Comparison of ENCODE assay signal across 21 cellular contexts in the genomic region with DNA sequence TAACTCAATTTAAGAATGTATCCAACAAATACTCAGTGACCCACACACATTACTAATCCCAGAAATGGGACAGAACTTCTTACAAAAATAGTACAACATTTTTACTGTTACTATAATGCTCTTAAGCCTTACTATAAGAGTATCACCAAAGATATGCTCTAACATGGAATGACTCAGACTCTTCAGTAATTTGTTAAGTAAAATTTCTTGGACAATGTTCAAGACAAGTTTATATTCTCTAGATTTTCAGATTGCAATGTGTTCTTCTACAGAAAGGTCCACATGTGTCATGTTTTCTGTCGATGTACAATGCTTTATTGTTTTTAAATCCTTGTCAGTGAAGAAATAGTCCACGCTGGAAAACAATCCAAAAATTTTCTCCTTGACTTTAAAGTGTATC.
DNase-seq lines count a peak whose midpoint lies in the region; ATAC-seq, FAIRE-seq and TF ChIP-seq lines count a peak whose summit lies in the region.
"Had no signal": no experiment of that assay in that cellular context is flagged by ENCODE, and none has a peak within 500 bp of the region (broad histone marks: within the 10 kb centered on the region; RNA-seq: fewer than 3 reads in every experiment).

No MANE protein-coding gene starts in this region.

- ATAC-seq in GM21576 (IDR thresholded peaks at IDR 0.05; ENCODE audit: unreplicated experiment) (no peak), GM21423 (IDR thresholded peaks at IDR 0.05; ENCODE audit: unreplicated experiment) (no peak)
- ATAC-seq: CD8-positive, alpha-beta T cell; GM12878; HCT116; HepG2 had no signal

- no peak overlapping the region for H3K4me3 Mint-ChIP-seq in astrocyte (ENCODE audit: unreplicated experiment)
- H3K4me3 Mint-ChIP-seq: B cell; CD8-positive, alpha-beta T cell had no signal

- no peak overlapping the region for H3K27ac ChIP-seq in mammary epithelial cell (ENCODE audit: insufficient read depth, low read depth, low read length)
- no peak overlapping the region for H3K27ac ChIP-seq in breast epithelium
- no peak overlapping the region for H3K27ac ChIP-seq in astrocyte (ENCODE audit: low read depth, low read length)
- H3K27ac ChIP-seq: BLaER1 treated with 17β-estradiol and CSF1 and Interleukin-3, amounts not matched to agents 10 nM and 100 nM had no signal

- no peak overlapping the region for H3K27ac Mint-ChIP-seq in astrocyte (ENCODE audit: unreplicated experiment)
- H3K27ac Mint-ChIP-seq: B cell; CD8-positive, alpha-beta T cell had no signal

- H3K4me3 ChIP-seq in mammary epithelial cell (replicated peaks in 1 of 3; ENCODE audit: insufficient read depth in 1 of 3, low read depth in 2 of 3, low read length in 3 of 3) (no peak overlapping the region), breast epithelium (no peak overlapping the region), astrocyte (ENCODE audit: insufficient read depth, low read depth, low read length) (no peak overlapping the region), fibroblast of pulmonary artery (replicated peaks; ENCODE audit: low read depth, low read length) (no peak overlapping the region)
- H3K4me3 ChIP-seq: BLaER1 treated with 17β-estradiol and CSF1 and Interleukin-3, amounts not matched to agents 10 nM and 100 nM; GM12878 had no signal

- TF ChIP-seq CTCF in mammary epithelial cell (conservative IDR thresholded peaks at IDR 0.05 in 1 of 2, IDR thresholded peaks at IDR 0.05 in 1 of 2; ENCODE audit: extremely low read depth in 1 of 2, insufficient read depth in 1 of 2, low read depth in 1 of 2, low read length in 2 of 2) = no peak
- no peak for TF ChIP-seq CTCF in breast epithelium (IDR thresholded peaks at IDR 0.05)
- no peak for TF ChIP-seq CTCF in astrocyte (IDR thresholded peaks at IDR 0.05; ENCODE audit: insufficient read depth, low read depth, low read length)
- no peak for TF ChIP-seq CTCF in fibroblast of pulmonary artery (IDR thresholded peaks at IDR 0.05; ENCODE audit: low read length, missing control alignments)

- H3K4me2 ChIP-seq in mammary epithelial cell (ENCODE audit: insufficient read depth, low read depth, low read length) = no peak overlapping the region
- H3K4me2 ChIP-seq in astrocyte (ENCODE audit: low read length) = no peak overlapping the region
- H3K4me2 ChIP-seq: BLaER1 treated with 17β-estradiol and CSF1 and Interleukin-3, amounts not matched to agents 10 nM and 100 nM had no signal

- no peaks in the 10 kb centered on the region for H3K4me1 ChIP-seq in mammary epithelial cell (ENCODE audit: insufficient read depth, low read length)
- H3K4me1 ChIP-seq in breast epithelium = no peaks in the 10 kb centered on the region
- no peaks in the 10 kb centered on the region for H3K4me1 ChIP-seq in astrocyte (ENCODE audit: insufficient read depth, low read length)
- H3K4me1 ChIP-seq: BLaER1 treated with 17β-estradiol and CSF1 and Interleukin-3, amounts not matched to agents 10 nM and 100 nM had no signal

- H3K9ac ChIP-seq in mammary epithelial cell (ENCODE audit: insufficient read depth, low read length) = no peak overlapping the region
- no peak overlapping the region for H3K9ac ChIP-seq in astrocyte (ENCODE audit: low read length)
- H3K9ac ChIP-seq: BLaER1 treated with 17β-estradiol and CSF1 and Interleukin-3, amounts not matched to agents 10 nM and 100 nM had no signal

- BruUV-seq in mammary epithelial cell (replicated peaks; lab: Mats Ljungman, UMichigan) = no TSS peak

- in situ Hi-C loops in mammary epithelial cell (cut with MboI; ENCODE audit: low sequenced_read_pairs in 2 of 2) = no loop called here

- H2AFZ ChIP-seq in mammary epithelial cell (ENCODE audit: low read depth, low read length) (no peak overlapping the region), astrocyte (ENCODE audit: low read depth, low read length) (no peak overlapping the region)

- DNase-seq in mammary epithelial cell (peak; percentile 10), breast epithelium (ENCODE audit: low spot score in 2 of 2) (no peak), astrocyte (ENCODE audit: low read depth) (peak; percentile 53), fibroblast of pulmonary artery (ENCODE audit: low read depth) (peak; percentile 17), NCI-H510A treated with DMSO at 0.1 percent for 48 hours (lab: John Stamatoyannopoulos, UW) (no peak)
- DNase-seq: 8988T; Calu3; CD8-positive, alpha-beta T cell; DMS 273 treated with DMSO at 0.1 percent for 48 hours; DMS53; DND-41; EL; GOT3; H7 had no signal

- CTCF ChIA-PET in mammary epithelial cell (lab: Charles Lee; ENCODE audit: low non-redundant PET) = no interaction called here

- no peaks in the 10 kb centered on the region for H3K27me3 Mint-ChIP-seq in astrocyte (ENCODE audit: low read depth, unreplicated experiment)

- H3K27me3 ChIP-seq in mammary epithelial cell (ENCODE audit: insufficient read depth, low read length) = no peaks in the 10 kb centered on the region
- no peaks in the 10 kb centered on the region for H3K27me3 ChIP-seq in breast epithelium
- peaks cover 3% of the 10 kb centered on the region for H3K27me3 ChIP-seq in astrocyte (ENCODE audit: insufficient read depth, low read length)
- H3K27me3 ChIP-seq: BLaER1 treated with 17β-estradiol and CSF1 and Interleukin-3, amounts not matched to agents 10 nM and 100 nM had no signal

- intact Hi-C loops in mammary epithelial cell (cut with micrococcal nuclease) (no loop called here), breast epithelium (cut with DNase I; ENCODE audit: low total_unique reads) (no loop called here)

- H3K9me3 ChIP-seq in mammary epithelial cell (replicated peaks; ENCODE audit: insufficient read depth, low read length) = no peaks in the 10 kb centered on the region
- H3K9me3 ChIP-seq in breast epithelium = no peaks in the 10 kb centered on the region
- no peaks in the 10 kb centered on the region for H3K9me3 ChIP-seq in astrocyte (ENCODE audit: insufficient read depth, low read depth, low read length)

- H3K4me1 Mint-ChIP-seq in astrocyte (ENCODE audit: low read depth, unreplicated experiment) = peaks cover 1% of the 10 kb centered on the region
- H3K4me1 Mint-ChIP-seq: B cell had no signal

- H3K36me3 Mint-ChIP-seq in astrocyte (ENCODE audit: low read depth, unreplicated experiment) = no peaks in the 10 kb centered on the region
- H3K36me3 Mint-ChIP-seq: CD8-positive, alpha-beta T cell had no signal

- FAIRE-seq in astrocyte (lab: Jason Lieb, UNC) = no peak
- FAIRE-seq: GM12878, HepG2 had no signal

- H3K36me3 ChIP-seq in mammary epithelial cell (ENCODE audit: insufficient read depth, low read length) = no peaks in the 10 kb centered on the region
- H3K36me3 ChIP-seq in breast epithelium = no peaks in the 10 kb centered on the region
- no peaks in the 10 kb centered on the region for H3K36me3 ChIP-seq in astrocyte (ENCODE audit: insufficient read depth, low read length)
- H3K36me3 ChIP-seq: BLaER1 treated with 17β-estradiol and CSF1 and Interleukin-3, amounts not matched to agents 10 nM and 100 nM had no signal

- H3K9me3 Mint-ChIP-seq in astrocyte (ENCODE audit: unreplicated experiment) = peaks cover 9% of the 10 kb centered on the region

- no peak for TF ChIP-seq POLR2A in breast epithelium (IDR thresholded peaks at IDR 0.05)

- H3K79me2 ChIP-seq in mammary epithelial cell (ENCODE audit: insufficient read depth, low read length) (no peaks in the 10 kb centered on the region), astrocyte (ENCODE audit: insufficient read depth, low read length) (no peaks in the 10 kb centered on the region)

- 35% methylated on average over 2 of the region's 2 CpGs for WGBS in mammary epithelial cell (ENCODE audit: low coverage, missing lambda C conversion rate)

- dilution Hi-C loops in mammary epithelial cell (cut with HindIII; ENCODE audit: low sequenced_read_pairs) = no loop called here

- H4K20me1 ChIP-seq in mammary epithelial cell (ENCODE audit: insufficient read depth, low read length) (no peaks in the 10 kb centered on the region), astrocyte (ENCODE audit: insufficient read depth, low read length) (no peaks in the 10 kb centered on the region)
- H4K20me1 ChIP-seq: BLaER1 treated with 17β-estradiol and CSF1 and Interleukin-3, amounts not matched to agents 10 nM and 100 nM had no signal

Comparison
In these comparisons a context has a peak if more than half of its experiments do, and no peak if none do; other contexts are left out.
1. DNase-seq: peak in mammary epithelial cell (single experiment), astrocyte (single experiment) and fibroblast of pulmonary artery (single experiment); none in breast epithelium (0 of 2) and NCI-H510A treated with DMSO at 0.1 percent for 48 hours (single experiment).